In the genomic region with DNA sequence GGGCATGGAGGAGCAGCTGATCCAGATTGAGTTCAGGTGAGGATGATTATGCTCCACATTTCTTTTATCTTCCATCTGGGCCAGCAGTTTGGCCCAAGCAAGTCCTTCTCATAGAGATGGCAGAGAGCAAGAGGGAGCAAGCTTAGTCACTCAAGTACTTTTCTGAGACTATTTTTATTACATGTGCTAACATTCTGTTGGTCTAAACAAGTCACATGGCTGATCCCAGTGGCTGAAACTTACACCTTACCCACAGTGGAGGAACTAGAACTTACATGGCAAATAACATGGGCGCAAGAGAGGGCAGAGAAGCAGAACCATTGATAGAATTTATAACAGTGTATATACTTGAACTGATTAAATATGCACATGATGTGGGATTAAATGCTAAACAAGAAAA, we compare ENCODE assay signal across 15 cellular contexts.
DNase-seq lines count a peak whose midpoint lies in the region; ATAC-seq and TF ChIP-seq lines count a peak whose summit lies in the region.
"Had no signal": no experiment of that assay in that cellular context is flagged by ENCODE, and none has a peak within 500 bp of the region (broad histone marks: within the 10 kb centered on the region; RNA-seq: fewer than 3 reads in every experiment).

No MANE protein-coding gene starts in this region.

- peaks cover 4% of the 10 kb centered on the region for H3K4me1 Mint-ChIP-seq in chondrocyte (ENCODE audit: low read depth)
- H3K4me1 Mint-ChIP-seq: naive thymus-derived CD4-positive, alpha-beta T cell had no signal

- H3K27me3 Mint-ChIP-seq in chondrocyte (ENCODE audit: low read depth), result no peaks in the 10 kb centered on the region
- H3K27me3 Mint-ChIP-seq: activated T-cell treated with anti-CD3 and anti-CD28 coated beads, Interleukin-2, amount 50 U/mL, for 24 hours had no signal

- H3K4me3 Mint-ChIP-seq in chondrocyte (ENCODE audit: unreplicated experiment), result no peak overlapping the region
- H3K4me3 Mint-ChIP-seq: activated T-cell treated with anti-CD3 and anti-CD28 coated beads, Interleukin-2, amount 50 U/mL, for 24 hours; CD14-positive monocyte; naive thymus-derived CD4-positive, alpha-beta T cell had no signal

- H3K9me3 Mint-ChIP-seq in chondrocyte (ENCODE audit: low read depth), result no peaks in the 10 kb centered on the region
- H3K9me3 Mint-ChIP-seq: activated T-cell treated with anti-CD3 and anti-CD28 coated beads, Interleukin-2, amount 50 U/mL, for 24 hours; CD14-positive monocyte; naive thymus-derived CD4-positive, alpha-beta T cell had no signal

- ATAC-seq in GM18511 (IDR thresholded peaks at IDR 0.05; ENCODE audit: unreplicated experiment) (peak; percentile 88), GM21381 (IDR thresholded peaks at IDR 0.05; ENCODE audit: unreplicated experiment) (peak; percentile 82), HG03025 (IDR thresholded peaks at IDR 0.05; ENCODE audit: low FRiP score, unreplicated experiment) (peak; percentile 44)
- ATAC-seq: body of pancreas; naive thymus-derived CD4-positive, alpha-beta T cell had no signal

- peak; percentile 30 for DNase-seq in MV-4-11 (lab: John Stamatoyannopoulos, UW)
- DNase-seq in chondrocyte (ENCODE audit: low spot score), result no peak
- no peak for DNase-seq in foreskin melanocyte
- DNase-seq in T-helper 1 cell, result no peak
- no peak for DNase-seq in SHP77 treated with DMSO at 0.1 percent for 48 hours (lab: John Stamatoyannopoulos, UW)
- DNase-seq: activated T-cell treated with anti-CD3 and anti-CD28 coated beads, Interleukin-2, amount 50 U/mL, for 24 hours; body of pancreas; erythroblast; naive thymus-derived CD4-positive, alpha-beta T cell; NCI-H1436 treated with DMSO at 0.1 percent for 48 hours; OCI-M1 had no signal

- H3K36me3 Mint-ChIP-seq in chondrocyte (ENCODE audit: low read depth), result no peaks in the 10 kb centered on the region
- H3K36me3 Mint-ChIP-seq: naive thymus-derived CD4-positive, alpha-beta T cell had no signal

- TF ChIP-seq CTCF in chondrocyte (IDR thresholded peaks at IDR 0.05), result no peak

- H3K27ac Mint-ChIP-seq in chondrocyte (ENCODE audit: unreplicated experiment), result no peak overlapping the region
- H3K27ac Mint-ChIP-seq: activated T-cell treated with anti-CD3 and anti-CD28 coated beads, Interleukin-2, amount 50 U/mL, for 24 hours; naive thymus-derived CD4-positive, alpha-beta T cell had no signal
